1 cellular context compared by ENCODE assay signal in the genomic region with DNA sequence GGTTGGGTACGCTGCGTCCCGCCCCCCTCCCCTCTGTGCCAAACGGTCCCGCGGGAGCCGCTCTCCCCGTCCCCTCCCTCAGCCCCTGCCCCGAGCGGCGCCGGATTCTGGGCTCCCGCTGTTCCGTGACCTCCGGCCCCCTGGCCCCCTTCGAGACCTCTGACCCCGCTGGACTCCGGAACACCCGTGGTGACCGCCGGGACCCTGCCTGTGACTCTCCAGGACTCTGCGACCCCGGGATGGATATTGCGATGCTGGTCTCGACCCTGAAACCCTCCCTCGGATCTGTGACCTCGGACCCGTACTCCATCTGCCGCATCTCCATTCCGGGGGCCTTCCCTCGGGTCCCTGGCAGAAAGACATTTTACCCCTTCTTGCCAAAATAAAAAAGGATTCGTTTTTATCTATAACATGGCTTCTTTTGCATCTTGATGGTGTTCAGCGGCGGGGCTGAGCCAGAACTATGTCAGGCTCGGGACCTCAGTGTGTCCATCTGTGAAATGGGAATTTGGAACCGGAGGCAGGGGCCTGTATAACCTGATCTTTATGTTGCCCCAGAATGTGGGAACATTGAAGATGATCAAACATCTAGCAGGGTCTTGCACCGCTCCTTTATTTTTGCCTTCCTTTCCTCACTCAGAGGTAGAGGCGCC.
TF ChIP-seq lines count a peak whose summit lies in the region.

No MANE protein-coding gene starts in this region.

TF ChIP-seq in HepG2, 621 proteins besides CTCF, POLR2A, EP300 and RAD21 (continued from another document and continues in another):
- TF ChIP-seq RXRB (CRISPR knock-in tag; IDR thresholded peaks at IDR 0.05; ENCODE audit: borderline replicate concordance) (no peak), KDM6A (CRISPR knock-in tag; IDR thresholded peaks at IDR 0.05; ENCODE audit: low read depth) (no peak), ZNF782 (CRISPR knock-in tag; IDR thresholded peaks at IDR 0.05; ENCODE audit: borderline replicate concordance) (no peak), JUND (CRISPR knock-in tag; IDR thresholded peaks at IDR 0.05) (no peak), ZNF501 (CRISPR knock-in tag; IDR thresholded peaks at IDR 0.05) (no peak; the same call in 1 of the 2 replicates), ZNF136 (CRISPR knock-in tag; IDR thresholded peaks at IDR 0.05; ENCODE audit: low read depth) (no peak), ZNF629 (CRISPR knock-in tag; conservative IDR thresholded peaks at IDR 0.05) (peak; percentile 98), CAMTA2 (CRISPR knock-in tag; IDR thresholded peaks at IDR 0.05; ENCODE audit: borderline replicate concordance) (0 out of 2 replicates have a peak, but pooled peaks have one; percentile 17), ZNF260 (CRISPR knock-in tag; IDR thresholded peaks at IDR 0.05; ENCODE audit: borderline replicate concordance, low read depth) (no peak), ZNF788 (CRISPR knock-in tag; IDR thresholded peaks at IDR 0.05; ENCODE audit: borderline replicate concordance) (0 out of 2 replicates have a peak, but pooled peaks have one; percentile 9), HNF4G (IDR thresholded peaks at IDR 0.05; ENCODE audit: borderline replicate concordance, low read depth, low read length) (no peak), HNF4G (CRISPR knock-in tag; IDR thresholded peaks at IDR 0.05; ENCODE audit: borderline replicate concordance, low read depth) (no peak), NFIB (CRISPR knock-in tag; IDR thresholded peaks at IDR 0.05; ENCODE audit: borderline replicate concordance) (no peak), ZNF383 (CRISPR knock-in tag; IDR thresholded peaks at IDR 0.05; ENCODE audit: borderline replicate concordance) (no peak), POLR2G (IDR thresholded peaks at IDR 0.05; ENCODE audit: low read depth, low read length) (no peak), ZNF776 (CRISPR knock-in tag; IDR thresholded peaks at IDR 0.05) (0 out of 2 replicates have a peak, but pooled peaks have one; percentile 10), ZMYM3 (CRISPR knock-in tag; IDR thresholded peaks at IDR 0.05) (peak; percentile 96), HNRNPUL1 (IDR thresholded peaks at IDR 0.05; ENCODE audit: low read depth, low read length) (no peak), ZNF10 (CRISPR knock-in tag; IDR thresholded peaks at IDR 0.05; ENCODE audit: borderline replicate concordance, low read depth) (no peak), TAF1 (CRISPR knock-in tag; IDR thresholded peaks at IDR 0.05) (no peak), ZNF234 (CRISPR knock-in tag; conservative IDR thresholded peaks at IDR 0.05) (no peak), RARA (CRISPR knock-in tag; IDR thresholded peaks at IDR 0.05) (no peak), MAFK (conservative IDR thresholded peaks at IDR 0.05 in 1 of 2, IDR thresholded peaks at IDR 0.05 in 1 of 2; ENCODE audit: low read length in 2 of 2) (no peak), POLR2AphosphoS5 (IDR thresholded peaks at IDR 0.05; ENCODE audit: low read depth, low read length) (no peak), POLR2AphosphoS2 (IDR thresholded peaks at IDR 0.05; ENCODE audit: low read depth, low read length) (no peak), SMAD3 (CRISPR knock-in tag; IDR thresholded peaks at IDR 0.05) (no peak), GABPB1 (CRISPR knock-in tag; IDR thresholded peaks at IDR 0.05) (no peak), CC2D1A (CRISPR knock-in tag; IDR thresholded peaks at IDR 0.05) (no peak), MZF1 (CRISPR knock-in tag; IDR thresholded peaks at IDR 0.05; ENCODE audit: borderline replicate concordance) (no peak), ZNF274 (CRISPR knock-in tag; IDR thresholded peaks at IDR 0.05) (no peak), XBP1 (CRISPR knock-in tag; IDR thresholded peaks at IDR 0.05) (no peak), ZNF30 (CRISPR knock-in tag; IDR thresholded peaks at IDR 0.05) (no peak), FOXP1 (IDR thresholded peaks at IDR 0.05) (no peak), FOXP1 (CRISPR knock-in tag; IDR thresholded peaks at IDR 0.05) (no peak), SALL2 (CRISPR knock-in tag; IDR thresholded peaks at IDR 0.05) (no peak)
- TF ChIP-seq, protein P1, sequence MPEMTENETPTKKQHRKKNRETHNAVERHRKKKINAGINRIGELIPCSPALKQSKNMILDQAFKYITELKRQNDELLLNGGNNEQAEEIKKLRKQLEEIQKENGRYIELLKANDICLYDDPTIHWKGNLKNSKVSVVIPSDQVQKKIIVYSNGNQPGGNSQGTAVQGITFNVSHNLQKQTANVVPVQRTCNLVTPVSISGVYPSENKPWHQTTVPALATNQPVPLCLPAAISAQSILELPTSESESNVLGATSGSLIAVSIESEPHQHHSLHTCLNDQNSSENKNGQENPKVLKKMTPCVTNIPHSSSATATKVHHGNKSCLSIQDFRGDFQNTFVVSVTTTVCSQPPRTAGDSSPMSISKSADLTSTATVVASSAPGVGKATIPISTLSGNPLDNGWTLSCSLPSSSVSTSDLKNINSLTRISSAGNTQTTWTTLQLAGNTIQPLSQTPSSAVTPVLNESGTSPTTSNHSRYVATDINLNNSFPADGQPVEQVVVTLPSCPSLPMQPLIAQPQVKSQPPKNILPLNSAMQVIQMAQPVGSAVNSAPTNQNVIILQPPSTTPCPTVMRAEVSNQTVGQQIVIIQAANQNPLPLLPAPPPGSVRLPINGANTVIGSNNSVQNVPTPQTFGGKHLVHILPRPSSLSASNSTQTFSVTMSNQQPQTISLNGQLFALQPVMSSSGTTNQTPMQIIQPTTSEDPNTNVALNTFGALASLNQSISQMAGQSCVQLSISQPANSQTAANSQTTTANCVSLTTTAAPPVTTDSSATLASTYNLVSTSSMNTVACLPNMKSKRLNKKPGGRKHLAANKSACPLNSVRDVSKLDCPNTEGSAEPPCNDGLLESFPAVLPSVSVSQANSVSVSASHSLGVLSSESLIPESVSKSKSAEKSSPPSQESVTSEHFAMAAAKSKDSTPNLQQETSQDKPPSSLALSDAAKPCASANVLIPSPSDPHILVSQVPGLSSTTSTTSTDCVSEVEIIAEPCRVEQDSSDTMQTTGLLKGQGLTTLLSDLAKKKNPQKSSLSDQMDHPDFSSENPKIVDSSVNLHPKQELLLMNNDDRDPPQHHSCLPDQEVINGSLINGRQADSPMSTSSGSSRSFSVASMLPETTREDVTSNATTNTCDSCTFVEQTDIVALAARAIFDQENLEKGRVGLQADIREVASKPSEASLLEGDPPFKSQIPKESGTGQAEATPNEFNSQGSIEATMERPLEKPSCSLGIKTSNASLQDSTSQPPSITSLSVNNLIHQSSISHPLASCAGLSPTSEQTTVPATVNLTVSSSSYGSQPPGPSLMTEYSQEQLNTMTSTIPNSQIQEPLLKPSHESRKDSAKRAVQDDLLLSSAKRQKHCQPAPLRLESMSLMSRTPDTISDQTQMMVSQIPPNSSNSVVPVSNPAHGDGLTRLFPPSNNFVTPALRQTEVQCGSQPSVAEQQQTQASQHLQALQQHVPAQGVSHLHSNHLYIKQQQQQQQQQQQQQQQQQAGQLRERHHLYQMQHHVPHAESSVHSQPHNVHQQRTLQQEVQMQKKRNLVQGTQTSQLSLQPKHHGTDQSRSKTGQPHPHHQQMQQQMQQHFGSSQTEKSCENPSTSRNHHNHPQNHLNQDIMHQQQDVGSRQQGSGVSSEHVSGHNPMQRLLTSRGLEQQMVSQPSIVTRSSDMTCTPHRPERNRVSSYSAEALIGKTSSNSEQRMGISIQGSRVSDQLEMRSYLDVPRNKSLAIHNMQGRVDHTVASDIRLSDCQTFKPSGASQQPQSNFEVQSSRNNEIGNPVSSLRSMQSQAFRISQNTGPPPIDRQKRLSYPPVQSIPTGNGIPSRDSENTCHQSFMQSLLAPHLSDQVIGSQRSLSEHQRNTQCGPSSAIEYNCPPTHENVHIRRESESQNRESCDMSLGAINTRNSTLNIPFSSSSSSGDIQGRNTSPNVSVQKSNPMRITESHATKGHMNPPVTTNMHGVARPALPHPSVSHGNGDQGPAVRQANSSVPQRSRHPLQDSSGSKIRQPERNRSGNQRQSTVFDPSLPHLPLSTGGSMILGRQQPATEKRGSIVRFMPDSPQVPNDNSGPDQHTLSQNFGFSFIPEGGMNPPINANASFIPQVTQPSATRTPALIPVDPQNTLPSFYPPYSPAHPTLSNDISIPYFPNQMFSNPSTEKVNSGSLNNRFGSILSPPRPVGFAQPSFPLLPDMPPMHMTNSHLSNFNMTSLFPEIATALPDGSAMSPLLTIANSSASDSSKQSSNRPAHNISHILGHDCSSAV (CRISPR knock-in tag; IDR thresholded peaks at IDR 0.05; ENCODE audit: borderline replicate concordance) = no peak
- TF ChIP-seq, protein P2, sequence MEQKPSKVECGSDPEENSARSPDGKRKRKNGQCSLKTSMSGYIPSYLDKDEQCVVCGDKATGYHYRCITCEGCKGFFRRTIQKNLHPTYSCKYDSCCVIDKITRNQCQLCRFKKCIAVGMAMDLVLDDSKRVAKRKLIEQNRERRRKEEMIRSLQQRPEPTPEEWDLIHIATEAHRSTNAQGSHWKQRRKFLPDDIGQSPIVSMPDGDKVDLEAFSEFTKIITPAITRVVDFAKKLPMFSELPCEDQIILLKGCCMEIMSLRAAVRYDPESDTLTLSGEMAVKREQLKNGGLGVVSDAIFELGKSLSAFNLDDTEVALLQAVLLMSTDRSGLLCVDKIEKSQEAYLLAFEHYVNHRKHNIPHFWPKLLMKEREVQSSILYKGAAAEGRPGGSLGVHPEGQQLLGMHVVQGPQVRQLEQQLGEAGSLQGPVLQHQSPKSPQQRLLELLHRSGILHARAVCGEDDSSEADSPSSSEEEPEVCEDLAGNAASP (CRISPR knock-in tag; IDR thresholded peaks at IDR 0.05; ENCODE audit: borderline replicate concordance) = 0 out of 2 replicates have a peak, but pooled peaks have one; percentile 15
- TF ChIP-seq, protein P3, sequence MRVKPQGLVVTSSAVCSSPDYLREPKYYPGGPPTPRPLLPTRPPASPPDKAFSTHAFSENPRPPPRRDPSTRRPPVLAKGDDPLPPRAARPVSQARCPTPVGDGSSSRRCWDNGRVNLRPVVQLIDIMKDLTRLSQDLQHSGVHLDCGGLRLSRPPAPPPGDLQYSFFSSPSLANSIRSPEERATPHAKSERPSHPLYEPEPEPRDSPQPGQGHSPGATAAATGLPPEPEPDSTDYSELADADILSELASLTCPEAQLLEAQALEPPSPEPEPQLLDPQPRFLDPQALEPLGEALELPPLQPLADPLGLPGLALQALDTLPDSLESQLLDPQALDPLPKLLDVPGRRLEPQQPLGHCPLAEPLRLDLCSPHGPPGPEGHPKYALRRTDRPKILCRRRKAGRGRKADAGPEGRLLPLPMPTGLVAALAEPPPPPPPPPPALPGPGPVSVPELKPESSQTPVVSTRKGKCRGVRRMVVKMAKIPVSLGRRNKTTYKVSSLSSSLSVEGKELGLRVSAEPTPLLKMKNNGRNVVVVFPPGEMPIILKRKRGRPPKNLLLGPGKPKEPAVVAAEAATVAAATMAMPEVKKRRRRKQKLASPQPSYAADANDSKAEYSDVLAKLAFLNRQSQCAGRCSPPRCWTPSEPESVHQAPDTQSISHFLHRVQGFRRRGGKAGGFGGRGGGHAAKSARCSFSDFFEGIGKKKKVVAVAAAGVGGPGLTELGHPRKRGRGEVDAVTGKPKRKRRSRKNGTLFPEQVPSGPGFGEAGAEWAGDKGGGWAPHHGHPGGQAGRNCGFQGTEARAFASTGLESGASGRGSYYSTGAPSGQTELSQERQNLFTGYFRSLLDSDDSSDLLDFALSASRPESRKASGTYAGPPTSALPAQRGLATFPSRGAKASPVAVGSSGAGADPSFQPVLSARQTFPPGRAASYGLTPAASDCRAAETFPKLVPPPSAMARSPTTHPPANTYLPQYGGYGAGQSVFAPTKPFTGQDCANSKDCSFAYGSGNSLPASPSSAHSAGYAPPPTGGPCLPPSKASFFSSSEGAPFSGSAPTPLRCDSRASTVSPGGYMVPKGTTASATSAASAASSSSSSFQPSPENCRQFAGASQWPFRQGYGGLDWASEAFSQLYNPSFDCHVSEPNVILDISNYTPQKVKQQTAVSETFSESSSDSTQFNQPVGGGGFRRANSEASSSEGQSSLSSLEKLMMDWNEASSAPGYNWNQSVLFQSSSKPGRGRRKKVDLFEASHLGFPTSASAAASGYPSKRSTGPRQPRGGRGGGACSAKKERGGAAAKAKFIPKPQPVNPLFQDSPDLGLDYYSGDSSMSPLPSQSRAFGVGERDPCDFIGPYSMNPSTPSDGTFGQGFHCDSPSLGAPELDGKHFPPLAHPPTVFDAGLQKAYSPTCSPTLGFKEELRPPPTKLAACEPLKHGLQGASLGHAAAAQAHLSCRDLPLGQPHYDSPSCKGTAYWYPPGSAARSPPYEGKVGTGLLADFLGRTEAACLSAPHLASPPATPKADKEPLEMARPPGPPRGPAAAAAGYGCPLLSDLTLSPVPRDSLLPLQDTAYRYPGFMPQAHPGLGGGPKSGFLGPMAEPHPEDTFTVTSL (CRISPR knock-in tag; IDR thresholded peaks at IDR 0.05; ENCODE audit: borderline replicate concordance) = no peak
- TF ChIP-seq, protein P4, sequence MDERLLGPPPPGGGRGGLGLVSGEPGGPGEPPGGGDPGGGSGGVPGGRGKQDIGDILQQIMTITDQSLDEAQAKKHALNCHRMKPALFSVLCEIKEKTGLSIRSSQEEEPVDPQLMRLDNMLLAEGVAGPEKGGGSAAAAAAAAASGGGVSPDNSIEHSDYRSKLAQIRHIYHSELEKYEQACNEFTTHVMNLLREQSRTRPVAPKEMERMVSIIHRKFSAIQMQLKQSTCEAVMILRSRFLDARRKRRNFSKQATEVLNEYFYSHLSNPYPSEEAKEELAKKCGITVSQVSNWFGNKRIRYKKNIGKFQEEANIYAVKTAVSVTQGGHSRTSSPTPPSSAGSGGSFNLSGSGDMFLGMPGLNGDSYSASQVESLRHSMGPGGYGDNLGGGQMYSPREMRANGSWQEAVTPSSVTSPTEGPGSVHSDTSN (CRISPR knock-in tag; IDR thresholded peaks at IDR 0.05) = no peak
- TF ChIP-seq, protein P5, sequence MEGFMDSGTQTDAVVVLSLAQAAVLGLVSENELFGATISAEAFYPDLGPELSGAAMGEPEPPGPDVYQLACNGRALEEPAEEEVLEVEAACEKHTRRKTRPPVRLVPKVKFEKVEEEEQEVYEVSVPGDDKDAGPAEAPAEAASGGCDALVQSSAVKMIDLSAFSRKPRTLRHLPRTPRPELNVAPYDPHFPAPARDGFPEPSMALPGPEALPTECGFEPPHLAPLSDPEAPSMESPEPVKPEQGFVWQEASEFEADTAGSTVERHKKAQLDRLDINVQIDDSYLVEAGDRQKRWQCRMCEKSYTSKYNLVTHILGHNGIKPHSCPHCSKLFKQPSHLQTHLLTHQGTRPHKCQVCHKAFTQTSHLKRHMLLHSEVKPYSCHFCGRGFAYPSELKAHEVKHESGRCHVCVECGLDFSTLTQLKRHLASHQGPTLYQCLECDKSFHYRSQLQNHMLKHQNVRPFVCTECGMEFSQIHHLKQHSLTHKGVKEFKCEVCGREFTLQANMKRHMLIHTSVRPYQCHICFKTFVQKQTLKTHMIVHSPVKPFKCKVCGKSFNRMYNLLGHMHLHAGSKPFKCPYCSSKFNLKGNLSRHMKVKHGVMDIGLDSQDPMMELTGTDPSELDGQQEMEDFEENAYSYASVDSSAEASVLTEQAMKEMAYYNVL (CRISPR knock-in tag; IDR thresholded peaks at IDR 0.05; ENCODE audit: borderline replicate concordance) = 0 out of 2 replicates have a peak, but pooled peaks have one; percentile 16
- TF ChIP-seq, protein P6, sequence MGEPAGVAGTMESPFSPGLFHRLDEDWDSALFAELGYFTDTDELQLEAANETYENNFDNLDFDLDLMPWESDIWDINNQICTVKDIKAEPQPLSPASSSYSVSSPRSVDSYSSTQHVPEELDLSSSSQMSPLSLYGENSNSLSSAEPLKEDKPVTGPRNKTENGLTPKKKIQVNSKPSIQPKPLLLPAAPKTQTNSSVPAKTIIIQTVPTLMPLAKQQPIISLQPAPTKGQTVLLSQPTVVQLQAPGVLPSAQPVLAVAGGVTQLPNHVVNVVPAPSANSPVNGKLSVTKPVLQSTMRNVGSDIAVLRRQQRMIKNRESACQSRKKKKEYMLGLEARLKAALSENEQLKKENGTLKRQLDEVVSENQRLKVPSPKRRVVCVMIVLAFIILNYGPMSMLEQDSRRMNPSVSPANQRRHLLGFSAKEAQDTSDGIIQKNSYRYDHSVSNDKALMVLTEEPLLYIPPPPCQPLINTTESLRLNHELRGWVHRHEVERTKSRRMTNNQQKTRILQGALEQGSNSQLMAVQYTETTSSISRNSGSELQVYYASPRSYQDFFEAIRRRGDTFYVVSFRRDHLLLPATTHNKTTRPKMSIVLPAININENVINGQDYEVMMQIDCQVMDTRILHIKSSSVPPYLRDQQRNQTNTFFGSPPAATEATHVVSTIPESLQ (CRISPR knock-in tag; conservative IDR thresholded peaks at IDR 0.05) = no peak; the same call in 1 of the 2 replicates
